ENCODE assay signal across 29 cellular contexts in the genomic region with DNA sequence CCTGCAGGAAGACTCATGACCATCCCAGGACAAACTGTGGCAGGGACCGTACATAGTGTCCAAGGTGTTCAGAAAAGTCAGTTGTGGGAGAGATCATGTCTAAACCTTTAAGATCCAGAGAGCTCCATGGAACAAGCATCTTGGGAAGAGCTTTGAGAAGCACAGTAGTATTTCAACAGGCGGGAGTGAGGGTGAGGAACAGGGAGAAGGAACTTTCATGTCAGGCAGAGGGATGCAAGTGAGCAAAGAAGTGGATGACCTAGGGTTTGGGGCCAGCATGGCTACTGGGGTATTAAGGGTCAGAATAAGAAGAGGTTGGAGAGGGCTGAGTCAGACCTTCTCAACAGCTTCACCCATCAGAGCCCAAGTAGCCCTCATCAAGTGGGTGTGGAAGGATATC.
"Had no signal": no experiment of that assay in that cellular context is flagged by ENCODE, and none has a peak within 500 bp of the region (broad histone marks: within the 10 kb centered on the region; RNA-seq: fewer than 3 reads in every experiment).

No MANE protein-coding gene starts in this region.

- H3K4me1 Mint-ChIP-seq: nephron progenitor cell; neural crest cell; stimulated activated effector memory CD8-positive, alpha-beta T cell treated with anti-CD3 and anti-CD28 coated beads, Interleukin-12 subunit alpha, Interleukin-12 subunit beta, amount 100 ng/mL, for 72 hours had no signal

- H3K4me3 ChIP-seq: ovary, psoas muscle, right lobe of liver, sigmoid colon, stomach, thoracic aorta, thyroid gland, tibial nerve, upper lobe of left lung, vagina had no signal

- H3K36me3 Mint-ChIP-seq: natural killer cell treated with Interleukin-12 subunit alpha and Interleukin-12 subunit beta and Interleukin-15 and Interleukin-18, amount 100 ng/mL, for 72 hours; stimulated activated effector memory CD8-positive, alpha-beta T cell treated with anti-CD3 and anti-CD28 coated beads, Interleukin-12 subunit alpha, Interleukin-12 subunit beta, amount 100 ng/mL, for 72 hours had no signal

- H3K27ac ChIP-seq: neutrophil, ovary, parathyroid adenoma, psoas muscle, right lobe of liver, sigmoid colon, stomach, thoracic aorta, thyroid gland, tibial nerve, upper lobe of left lung, vagina had no signal

- ATAC-seq: natural killer cell treated with Interleukin-12 subunit alpha and Interleukin-12 subunit beta and Interleukin-15 and Interleukin-18, amount 100 ng/mL, for 72 hours; psoas muscle; right cardiac atrium; right lobe of liver; stimulated activated naive B cell treated with anti-CD40 and anti-IgM and Interleukin-4, amounts not matched to agents 10 μg/mL and 1 μg/mL and 100 μg/mL, for 72 hours had no signal

- H3K4me1 ChIP-seq: parathyroid adenoma, psoas muscle, right lobe of liver, sigmoid colon, stomach, thyroid gland, tibial nerve, upper lobe of left lung, vagina had no signal

- H3K9me3 Mint-ChIP-seq: natural killer cell treated with Interleukin-12 subunit alpha and Interleukin-12 subunit beta and Interleukin-15 and Interleukin-18, amount 100 ng/mL, for 72 hours; nephron progenitor cell; stimulated activated effector memory CD8-positive, alpha-beta T cell treated with anti-CD3 and anti-CD28 coated beads, Interleukin-12 subunit alpha, Interleukin-12 subunit beta, amount 100 ng/mL, for 72 hours; stimulated activated naive CD8-positive, alpha-beta T cell treated with anti-CD3 and anti-CD28 coated beads, Interleukin-15, Interleukin-2, amounts not matched to agents 100 ng/mL and 50 ng/mL, for 24 hours had no signal

- H3K27me3 ChIP-seq: ovary, right lobe of liver, sigmoid colon, thyroid gland, tibial nerve, upper lobe of left lung, vagina had no signal

- H3K27ac Mint-ChIP-seq: natural killer cell treated with Interleukin-12 subunit alpha and Interleukin-12 subunit beta and Interleukin-15 and Interleukin-18, amount 100 ng/mL, for 72 hours; nephron progenitor cell; progenitor cell of endocrine pancreas; stimulated activated effector memory CD8-positive, alpha-beta T cell treated with anti-CD3 and anti-CD28 coated beads, Interleukin-12 subunit alpha, Interleukin-12 subunit beta, amount 100 ng/mL, for 72 hours; stimulated activated naive B cell treated with anti-CD40 and anti-IgM and Interleukin-4, amounts not matched to agents 10 μg/mL and 1 μg/mL and 100 μg/mL, for 72 hours; stimulated activated naive CD8-positive, alpha-beta T cell treated with anti-CD3 and anti-CD28 coated beads, Interleukin-15, Interleukin-2, amounts not matched to agents 100 ng/mL and 50 ng/mL, for 24 hours had no signal

- H3K36me3 ChIP-seq: neutrophil, ovary, right lobe of liver, sigmoid colon, stomach, thoracic aorta, thyroid gland, tibial nerve, upper lobe of left lung, vagina had no signal

- H2AFZ ChIP-seq: parathyroid adenoma had no signal

- H3K9me3 ChIP-seq: neutrophil, ovary, psoas muscle, right lobe of liver, sigmoid colon, stomach, thoracic aorta, thyroid gland, tibial nerve, upper lobe of left lung, vagina had no signal

- H3K79me2 ChIP-seq: parathyroid adenoma had no signal

- H3K9ac ChIP-seq: parathyroid adenoma had no signal

- DNase-seq: nephron progenitor cell; nucleus accumbens; ovary; posterior cingulate gyrus; psoas muscle; right cardiac atrium; right lobe of liver; sigmoid colon; small intestine; stimulated activated CD4-positive, alpha-beta T cell treated with anti-CD3 and anti-CD28 coated beads, Interleukin-15, amount 100 ng/mL, for 24 hours; stimulated activated CD4-positive, alpha-beta T cell treated with anti-CD3 and anti-CD28 coated beads, Interleukin-2, amount 100 ng/mL, for 24 hours; stimulated activated CD4-positive, alpha-beta T cell treated with anti-CD3 and anti-CD28 coated beads, Interleukin-2, amount 100 ng/mL, for 48 hours; stimulated activated CD4-positive, alpha-beta T cell treated with anti-CD3 and anti-CD28 coated beads, Interleukin-4, amount 100 ng/mL, for 24 hours; stimulated activated naive B cell treated with anti-CD40 and anti-IgM and Interleukin-4, amounts not matched to agents 10 μg/mL and 1 μg/mL and 100 μg/mL, for 72 hours; stimulated activated naive CD4-positive, alpha-beta T cell treated with Interleukin-2 at 50 U/mL for 16 hours; stomach; thyroid gland; trophoblast cell; upper lobe of left lung had no signal

- H3K4me3 Mint-ChIP-seq: natural killer cell treated with Interleukin-12 subunit alpha and Interleukin-12 subunit beta and Interleukin-15 and Interleukin-18, amount 100 ng/mL, for 72 hours; nephron progenitor cell; neural crest cell; stimulated activated effector memory CD8-positive, alpha-beta T cell treated with anti-CD3 and anti-CD28 coated beads, Interleukin-12 subunit alpha, Interleukin-12 subunit beta, amount 100 ng/mL, for 72 hours; stimulated activated naive B cell treated with anti-CD40 and anti-IgM and Interleukin-4, amounts not matched to agents 10 μg/mL and 1 μg/mL and 100 μg/mL, for 72 hours; stimulated activated naive CD8-positive, alpha-beta T cell treated with anti-CD3 and anti-CD28 coated beads, Interleukin-15, Interleukin-2, amounts not matched to agents 100 ng/mL and 50 ng/mL, for 24 hours had no signal
